Comparison of ENCODE assay signal across 10 cellular contexts in the genomic region with DNA sequence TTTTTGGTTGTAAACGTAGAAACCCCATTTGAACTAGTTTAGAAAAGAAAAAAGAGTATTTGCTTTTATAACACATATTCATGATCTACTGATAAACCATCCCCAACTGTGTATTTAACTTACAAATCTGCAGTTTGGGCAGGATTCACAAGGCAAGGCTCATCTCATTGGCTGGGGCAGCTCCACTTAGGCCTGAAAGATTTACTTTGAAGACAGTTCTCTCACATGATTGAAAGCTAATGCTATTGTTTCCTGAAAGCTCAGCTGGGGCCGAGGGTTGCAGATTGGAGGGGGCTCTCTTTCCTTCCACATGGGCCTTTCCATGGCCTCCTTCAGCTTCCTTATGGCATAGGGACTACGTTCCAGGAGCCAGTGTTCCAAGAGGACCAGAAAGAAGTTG. TPM values are rescaled to one million over a fixed set of nuclear protein-coding genes. Genes with fewer than 3 reads are reported as not detected.
A peak's percentile ranks its signal among the peaks of the same experiment; 100 is the strongest.
DNase-seq lines count a peak whose midpoint lies in the region; ATAC-seq and TF ChIP-seq lines count a peak whose summit lies in the region.
"Had no signal": no experiment of that assay in that cellular context is flagged by ENCODE, and none has a peak within 500 bp of the region (broad histone marks: within the 10 kb centered on the region; RNA-seq: fewer than 3 reads in every experiment).

No MANE protein-coding gene starts in this region.

- peaks cover 61% of the 10 kb centered on the region for H3K4me1 Mint-ChIP-seq in activated CD4-positive, alpha-beta T cell treated with anti-CD3 and anti-CD28 coated beads, Interleukin-2, amount 10 ng/mL, durations not matched to agents 7 days and 5 days
- peaks cover 46% of the 10 kb centered on the region for H3K4me1 Mint-ChIP-seq in T-helper 2 cell treated with Interferon-gamma antibody and Interleukin-4, amounts not matched to agents 5 μg/mL and 100 μg/mL, for 36 hours (ENCODE audit: low read depth)
- no peaks in the 10 kb centered on the region for H3K4me1 Mint-ChIP-seq in chondrocyte (ENCODE audit: low read depth)

- TF ChIP-seq CTCF in neutrophil (IDR thresholded peaks at IDR 0.05) (no peak), chondrocyte (IDR thresholded peaks at IDR 0.05) (no peak)

- H3K9me3 ChIP-seq in neutrophil: no peaks in the 10 kb centered on the region

- peaks cover 6% of the 10 kb centered on the region for H3K9me3 Mint-ChIP-seq in activated CD4-positive, alpha-beta T cell treated with anti-CD3 and anti-CD28 coated beads, Interleukin-2, amount 10 ng/mL, durations not matched to agents 7 days and 5 days
- H3K9me3 Mint-ChIP-seq in T-helper 2 cell treated with Interferon-gamma antibody and Interleukin-4, amounts not matched to agents 5 μg/mL and 100 μg/mL, for 36 hours: peaks cover 7% of the 10 kb centered on the region
- H3K9me3 Mint-ChIP-seq in chondrocyte (ENCODE audit: low read depth): peaks cover 10% of the 10 kb centered on the region

- no peaks in the 10 kb centered on the region for H3K27me3 ChIP-seq in neutrophil

- CTCF ChIA-PET in activated CD4-positive, alpha-beta T cell treated with anti-CD3 and anti-CD28 coated beads, Interleukin-2, amount 10 ng/mL, durations not matched to agents 7 days and 5 days (lab: Charles Lee): interaction anchor here (0.9 kb wide), 1 partner anchor 15 kb away, joined by 3 read pairs; no protein-coding TSS in a partner anchor

- peak overlapping the region; percentile 88 for H3K27ac Mint-ChIP-seq in activated CD4-positive, alpha-beta T cell treated with anti-CD3 and anti-CD28 coated beads, Interleukin-2, amount 10 ng/mL, durations not matched to agents 7 days and 5 days
- peak overlapping the region; percentile 86 for H3K27ac Mint-ChIP-seq in T-helper 2 cell treated with Interferon-gamma antibody and Interleukin-4, amounts not matched to agents 5 μg/mL and 100 μg/mL, for 36 hours
- H3K27ac Mint-ChIP-seq in chondrocyte (ENCODE audit: unreplicated experiment): no peak overlapping the region

- no peaks in the 10 kb centered on the region for H3K36me3 ChIP-seq in neutrophil

- peak overlapping the region; percentile 69 for H3K4me3 Mint-ChIP-seq in activated CD4-positive, alpha-beta T cell treated with anti-CD3 and anti-CD28 coated beads, Interleukin-2, amount 10 ng/mL, durations not matched to agents 7 days and 5 days
- H3K4me3 Mint-ChIP-seq in T-helper 2 cell treated with Interferon-gamma antibody and Interleukin-4, amounts not matched to agents 5 μg/mL and 100 μg/mL, for 36 hours: peak overlapping the region; percentile 73
- no peak overlapping the region for H3K4me3 Mint-ChIP-seq in chondrocyte (ENCODE audit: unreplicated experiment)

- peaks cover 53% of the 10 kb centered on the region for H3K36me3 Mint-ChIP-seq in activated CD4-positive, alpha-beta T cell treated with anti-CD3 and anti-CD28 coated beads, Interleukin-2, amount 10 ng/mL, durations not matched to agents 7 days and 5 days (ENCODE audit: low read depth)
- peaks cover 53% of the 10 kb centered on the region for H3K36me3 Mint-ChIP-seq in T-helper 2 cell treated with Interferon-gamma antibody and Interleukin-4, amounts not matched to agents 5 μg/mL and 100 μg/mL, for 36 hours (ENCODE audit: low read depth)
- no peaks in the 10 kb centered on the region for H3K36me3 Mint-ChIP-seq in chondrocyte (ENCODE audit: low read depth)

- H3K4me1 ChIP-seq in neutrophil (ENCODE audit: control insufficient read depth in 1 of 2, insufficient read depth in 1 of 2, low read depth in 1 of 2, low read length in 1 of 2): peaks cover 21 to 24% of the 10 kb centered on the region in 2 experiments

- H3K27ac ChIP-seq in neutrophil: peak overlapping the region; percentile 22

- DNase-seq in activated CD4-positive, alpha-beta T cell treated with anti-CD3 and anti-CD28 coated beads, Interleukin-2, amount 10 ng/mL, durations not matched to agents 7 days and 5 days: peak; percentile 10
- no peak for DNase-seq in activated CD4-positive, alpha-beta T cell treated with anti-CD3 and anti-CD28 coated beads, Interleukin-2, amount 50 U/mL, for 4 hours
- DNase-seq in T-helper 2 cell treated with Interferon-gamma antibody and Interleukin-4, amounts not matched to agents 5 μg/mL and 100 μg/mL, for 36 hours (ENCODE audit: low spot score): no peak
- no peak for DNase-seq in NCI-H2081 treated with DMSO at 0.1 percent for 48 hours (lab: John Stamatoyannopoulos, UW)
- no peak for DNase-seq in DMS53 (lab: John Stamatoyannopoulos, UW)
- DNase-seq in chondrocyte (ENCODE audit: low spot score): no peak
- DNase-seq: anterior cingulate cortex, NCI-H82 had no signal

- peak; percentile 23 for ATAC-seq in HG02642 (IDR thresholded peaks at IDR 0.05; ENCODE audit: poor library complexity, unreplicated experiment)

- H3K4me3 ChIP-seq in neutrophil (ENCODE audit: low read depth in 1 of 2, low read length in 1 of 2): no peak overlapping the region

- H3K27me3 Mint-ChIP-seq in activated CD4-positive, alpha-beta T cell treated with anti-CD3 and anti-CD28 coated beads, Interleukin-2, amount 10 ng/mL, durations not matched to agents 7 days and 5 days: no peaks in the 10 kb centered on the region
- H3K27me3 Mint-ChIP-seq in T-helper 2 cell treated with Interferon-gamma antibody and Interleukin-4, amounts not matched to agents 5 μg/mL and 100 μg/mL, for 36 hours (ENCODE audit: low read depth): no peaks in the 10 kb centered on the region
- H3K27me3 Mint-ChIP-seq in chondrocyte (ENCODE audit: low read depth): no peaks in the 10 kb centered on the region

- POLR2A ChIA-PET in activated CD4-positive, alpha-beta T cell treated with anti-CD3 and anti-CD28 coated beads, Interleukin-2, amount 10 ng/mL, durations not matched to agents 7 days and 5 days (lab: Charles Lee): no interaction called here

RNA-seq across cellular contexts. Expression of a gene that starts 47.4 kb away (rescaled TPM):
- 100 to 1,000 TPM; 189 to 197 TPM for total RNA-seq in activated CD4-positive, alpha-beta T cell treated with anti-CD3 and anti-CD28 coated beads, Interleukin-2, amount 10 ng/mL, durations not matched to agents 7 days and 5 days
- total RNA-seq in chondrocyte: 0.36 to 0.42 TPM in 2 of 3 replicates, not detected in the other

Comparison
In these comparisons a context has a peak if more than half of its experiments do, and no peak if none do; other contexts are left out.
1. RNA of a gene that starts 47.4 kb away (total RNA-seq): 189 to 197 TPM in activated CD4-positive, alpha-beta T cell treated with anti-CD3 and anti-CD28 coated beads, Interleukin-2, amount 10 ng/mL, durations not matched to agents 7 days and 5 days; 0.36 to 0.42 TPM in chondrocyte; every median in the first group is over 100 times any median in the second.